1 cellular context compared by ENCODE assay signal in the genomic region with DNA sequence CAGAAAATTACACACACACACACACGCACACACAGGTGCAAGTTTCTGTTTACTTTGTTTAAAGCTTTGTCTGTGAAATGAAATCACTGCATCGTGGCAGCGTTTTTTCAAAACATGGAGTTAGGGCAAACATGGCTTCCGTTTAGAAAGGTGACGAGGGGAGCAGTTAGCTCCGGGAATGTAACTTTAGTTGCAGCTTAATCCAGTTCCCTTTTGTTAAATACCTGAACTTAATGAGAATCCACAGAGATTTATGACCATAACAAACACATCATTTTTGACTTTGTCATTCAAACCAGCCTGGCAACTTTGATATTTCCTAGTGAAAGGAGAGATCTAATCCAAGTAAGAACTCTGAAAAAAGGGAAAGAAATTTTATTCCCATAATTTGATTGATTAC.
TF ChIP-seq lines count a peak whose summit lies in the region.

No MANE protein-coding gene starts in this region.

TF ChIP-seq in IMR-90, 13 proteins besides CTCF, POLR2A, EP300 and RAD21:
- no peak for TF ChIP-seq RFX5 (IDR thresholded peaks at IDR 0.05; ENCODE audit: low read depth, low read length)
- no peak for TF ChIP-seq FOS (IDR thresholded peaks at IDR 0.05; ENCODE audit: low read depth, low read length)
- TF ChIP-seq MAFK (IDR thresholded peaks at IDR 0.05; ENCODE audit: low read depth, low read length), result no peak
- no peak for TF ChIP-seq MAZ (IDR thresholded peaks at IDR 0.05; ENCODE audit: borderline replicate concordance, low read depth, low read length)
- TF ChIP-seq MXI1 (IDR thresholded peaks at IDR 0.05; ENCODE audit: borderline replicate concordance, low read depth, low read length), result no peak
- TF ChIP-seq BHLHE40 (IDR thresholded peaks at IDR 0.05; ENCODE audit: low read depth, low read length), result no peak
- no peak for TF ChIP-seq NFE2L2 (IDR thresholded peaks at IDR 0.05; ENCODE audit: low read depth, low read length)
- no peak for TF ChIP-seq RCOR1 (IDR thresholded peaks at IDR 0.05; ENCODE audit: insufficient replicate concordance, low read length)
- TF ChIP-seq, protein P1, sequence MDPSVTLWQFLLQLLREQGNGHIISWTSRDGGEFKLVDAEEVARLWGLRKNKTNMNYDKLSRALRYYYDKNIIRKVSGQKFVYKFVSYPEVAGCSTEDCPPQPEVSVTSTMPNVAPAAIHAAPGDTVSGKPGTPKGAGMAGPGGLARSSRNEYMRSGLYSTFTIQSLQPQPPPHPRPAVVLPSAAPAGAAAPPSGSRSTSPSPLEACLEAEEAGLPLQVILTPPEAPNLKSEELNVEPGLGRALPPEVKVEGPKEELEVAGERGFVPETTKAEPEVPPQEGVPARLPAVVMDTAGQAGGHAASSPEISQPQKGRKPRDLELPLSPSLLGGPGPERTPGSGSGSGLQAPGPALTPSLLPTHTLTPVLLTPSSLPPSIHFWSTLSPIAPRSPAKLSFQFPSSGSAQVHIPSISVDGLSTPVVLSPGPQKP (IDR thresholded peaks at IDR 0.05; ENCODE audit: borderline replicate concordance, low read depth, low read length), result no peak
- TF ChIP-seq, protein P2, sequence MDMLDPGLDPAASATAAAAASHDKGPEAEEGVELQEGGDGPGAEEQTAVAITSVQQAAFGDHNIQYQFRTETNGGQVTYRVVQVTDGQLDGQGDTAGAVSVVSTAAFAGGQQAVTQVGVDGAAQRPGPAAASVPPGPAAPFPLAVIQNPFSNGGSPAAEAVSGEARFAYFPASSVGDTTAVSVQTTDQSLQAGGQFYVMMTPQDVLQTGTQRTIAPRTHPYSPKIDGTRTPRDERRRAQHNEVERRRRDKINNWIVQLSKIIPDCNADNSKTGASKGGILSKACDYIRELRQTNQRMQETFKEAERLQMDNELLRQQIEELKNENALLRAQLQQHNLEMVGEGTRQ (IDR thresholded peaks at IDR 0.05; ENCODE audit: low read depth, low read length), result no peak
- no peak for TF ChIP-seq SMC3 (IDR thresholded peaks at IDR 0.05; ENCODE audit: low read depth, low read length)
- TF ChIP-seq CHD1 (IDR thresholded peaks at IDR 0.05; ENCODE audit: low read depth, low read length), result no peak
- TF ChIP-seq CEBPB (IDR thresholded peaks at IDR 0.05; ENCODE audit: low read depth, low read length), result no peak
